In genomic region chr3:45506751-45507391, GRCh38 we compare ENCODE assay signal across 2 cellular contexts.
TF ChIP-seq lines count a peak whose summit lies in the region.

No MANE protein-coding gene starts in this region.

TF ChIP-seq in HEK293, 187 proteins besides CTCF, POLR2A, EP300 and RAD21 (continued from another document):
- TF ChIP-seq ZNF670 (tag by site-specific recombination; IDR thresholded peaks at IDR 0.05; ENCODE audit: low read depth) (no peak), IKZF3 (tag by site-specific recombination; IDR thresholded peaks at IDR 0.05) (no peak)

TF ChIP-seq in HepG2, 621 proteins besides CTCF, POLR2A, EP300 and RAD21 (continued from another document):
- peak; percentile 60; the same call in 1 of the 2 replicates for TF ChIP-seq ZNF121 (CRISPR knock-in tag; IDR thresholded peaks at IDR 0.05)
- no peak for TF ChIP-seq MTF1 (CRISPR knock-in tag; IDR thresholded peaks at IDR 0.05)
- no peak for TF ChIP-seq ZNF564 (CRISPR knock-in tag; IDR thresholded peaks at IDR 0.05)
- no peak for TF ChIP-seq ZHX1 (CRISPR knock-in tag; IDR thresholded peaks at IDR 0.05; ENCODE audit: low read depth)
- TF ChIP-seq ZNF160 (CRISPR knock-in tag; IDR thresholded peaks at IDR 0.05), result no peak
- no peak for TF ChIP-seq FOSL1 (CRISPR knock-in tag; IDR thresholded peaks at IDR 0.05; ENCODE audit: borderline replicate concordance)
- TF ChIP-seq IKZF1 (IDR thresholded peaks at IDR 0.05), result no peak
- TF ChIP-seq ZFP1 (CRISPR knock-in tag; IDR thresholded peaks at IDR 0.05), result no peak
- TF ChIP-seq HNF1A (IDR thresholded peaks at IDR 0.05; ENCODE audit: low read depth), result 0 out of 2 replicates have a peak, but pooled peaks have one; percentile 33
- no peak for TF ChIP-seq HNF1A (CRISPR knock-in tag; IDR thresholded peaks at IDR 0.05; ENCODE audit: borderline replicate concordance)
